1 cellular context compared by ENCODE assay signal in the genomic region with DNA sequence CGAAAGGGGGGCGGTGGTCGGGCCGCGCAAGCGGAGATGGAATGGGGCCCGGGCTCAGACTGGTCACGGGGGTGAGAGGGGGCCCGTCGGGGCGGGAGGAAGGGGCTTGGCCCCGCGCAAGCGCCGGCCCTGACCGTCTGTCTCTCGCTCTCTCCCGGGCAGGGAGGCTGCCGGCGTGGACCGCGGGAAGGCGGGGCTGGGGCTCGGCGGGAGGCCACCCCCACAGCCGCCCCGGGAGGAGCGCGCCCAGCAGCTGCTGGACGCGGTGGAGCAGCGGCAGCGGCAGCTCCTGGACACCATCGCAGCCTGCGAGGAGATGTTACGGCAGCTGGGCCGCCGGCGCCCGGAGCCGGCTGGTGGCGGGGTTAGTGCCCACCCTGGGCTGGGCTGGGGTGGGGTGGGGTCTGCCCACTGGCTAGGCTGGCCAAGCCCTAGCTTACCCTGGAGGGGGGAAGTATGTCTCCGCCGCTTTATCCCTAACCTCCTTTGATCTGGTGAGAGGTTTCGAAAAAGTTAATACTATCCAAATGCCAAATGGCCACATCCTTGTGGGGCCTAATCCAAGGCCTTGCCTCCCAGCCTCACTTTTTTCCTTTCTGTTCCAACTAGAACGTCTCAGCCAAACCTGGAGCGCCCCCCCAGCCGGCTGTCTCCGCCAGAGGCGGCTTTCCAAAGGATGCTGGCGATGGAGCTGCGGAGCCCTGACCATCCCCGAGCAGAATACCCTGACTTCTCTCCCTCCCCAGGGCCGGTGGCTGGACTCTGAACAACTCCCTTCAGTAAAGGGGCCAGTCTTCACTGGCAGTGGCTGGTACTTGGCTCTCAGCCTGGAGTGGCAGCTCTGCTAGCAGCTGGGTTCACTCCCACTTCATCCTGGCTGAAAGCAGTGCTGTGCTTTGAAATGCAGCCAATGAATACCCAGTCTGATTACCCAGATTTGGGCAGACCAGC.
TF ChIP-seq lines count a peak whose summit lies in the region.

No MANE protein-coding gene starts in this region.

TF ChIP-seq in K562, 482 proteins besides CTCF, POLR2A, EP300 and RAD21 (continued from another document):
- TF ChIP-seq, protein P1, sequence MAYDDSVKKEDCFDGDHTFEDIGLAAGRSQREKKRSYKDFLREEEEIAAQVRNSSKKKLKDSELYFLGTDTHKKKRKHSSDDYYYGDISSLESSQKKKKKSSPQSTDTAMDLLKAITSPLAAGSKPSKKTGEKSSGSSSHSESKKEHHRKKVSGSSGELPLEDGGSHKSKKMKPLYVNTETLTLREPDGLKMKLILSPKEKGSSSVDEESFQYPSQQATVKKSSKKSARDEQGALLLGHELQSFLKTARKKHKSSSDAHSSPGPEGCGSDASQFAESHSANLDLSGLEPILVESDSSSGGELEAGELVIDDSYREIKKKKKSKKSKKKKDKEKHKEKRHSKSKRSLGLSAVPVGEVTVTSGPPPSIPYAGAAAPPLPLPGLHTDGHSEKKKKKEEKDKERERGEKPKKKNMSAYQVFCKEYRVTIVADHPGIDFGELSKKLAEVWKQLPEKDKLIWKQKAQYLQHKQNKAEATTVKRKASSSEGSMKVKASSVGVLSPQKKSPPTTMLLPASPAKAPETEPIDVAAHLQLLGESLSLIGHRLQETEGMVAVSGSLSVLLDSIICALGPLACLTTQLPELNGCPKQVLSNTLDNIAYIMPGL (CRISPR knock-in tag; IDR thresholded peaks at IDR 0.05): no peak
- TF ChIP-seq TAF7 (tag; IDR thresholded peaks at IDR 0.05): no peak
- no peak for TF ChIP-seq TCFL5 (CRISPR knock-in tag; conservative IDR thresholded peaks at IDR 0.05)
- no peak for TF ChIP-seq NFYB (IDR thresholded peaks at IDR 0.05; ENCODE audit: extremely low read depth, insufficient read length)
- TF ChIP-seq, protein P2, sequence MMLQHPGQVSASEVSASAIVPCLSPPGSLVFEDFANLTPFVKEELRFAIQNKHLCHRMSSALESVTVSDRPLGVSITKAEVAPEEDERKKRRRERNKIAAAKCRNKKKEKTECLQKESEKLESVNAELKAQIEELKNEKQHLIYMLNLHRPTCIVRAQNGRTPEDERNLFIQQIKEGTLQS (IDR thresholded peaks at IDR 0.05): no peak
- TF ChIP-seq, protein P2 (CRISPR knock-in tag; conservative IDR thresholded peaks at IDR 0.05): no peak
- TF ChIP-seq, protein P3, sequence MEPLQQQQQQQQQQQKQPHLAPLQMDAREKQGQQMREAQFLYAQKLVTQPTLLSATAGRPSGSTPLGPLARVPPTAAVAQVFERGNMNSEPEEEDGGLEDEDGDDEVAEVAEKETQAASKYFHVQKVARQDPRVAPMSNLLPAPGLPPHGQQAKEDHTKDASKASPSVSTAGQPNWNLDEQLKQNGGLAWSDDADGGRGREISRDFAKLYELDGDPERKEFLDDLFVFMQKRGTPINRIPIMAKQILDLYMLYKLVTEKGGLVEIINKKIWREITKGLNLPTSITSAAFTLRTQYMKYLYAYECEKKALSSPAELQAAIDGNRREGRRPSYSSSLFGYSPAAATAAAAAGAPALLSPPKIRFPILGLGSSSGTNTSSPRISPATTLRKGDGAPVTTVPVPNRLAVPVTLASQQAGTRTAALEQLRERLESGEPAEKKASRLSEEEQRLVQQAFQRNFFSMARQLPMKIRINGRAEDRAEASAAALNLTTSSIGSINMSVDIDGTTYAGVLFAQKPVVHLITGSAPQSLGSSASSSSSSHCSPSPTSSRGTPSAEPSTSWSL (CRISPR knock-in tag; IDR thresholded peaks at IDR 0.05; ENCODE audit: borderline replicate concordance): no peak
- no peak for TF ChIP-seq HCFC1 (IDR thresholded peaks at IDR 0.05; ENCODE audit: low read depth, low read length)
- TF ChIP-seq ZNF232 (CRISPR knock-in tag; IDR thresholded peaks at IDR 0.05): no peak
- no peak for TF ChIP-seq ZNF444 (CRISPR knock-in tag; IDR thresholded peaks at IDR 0.05)
- TF ChIP-seq, protein P4, sequence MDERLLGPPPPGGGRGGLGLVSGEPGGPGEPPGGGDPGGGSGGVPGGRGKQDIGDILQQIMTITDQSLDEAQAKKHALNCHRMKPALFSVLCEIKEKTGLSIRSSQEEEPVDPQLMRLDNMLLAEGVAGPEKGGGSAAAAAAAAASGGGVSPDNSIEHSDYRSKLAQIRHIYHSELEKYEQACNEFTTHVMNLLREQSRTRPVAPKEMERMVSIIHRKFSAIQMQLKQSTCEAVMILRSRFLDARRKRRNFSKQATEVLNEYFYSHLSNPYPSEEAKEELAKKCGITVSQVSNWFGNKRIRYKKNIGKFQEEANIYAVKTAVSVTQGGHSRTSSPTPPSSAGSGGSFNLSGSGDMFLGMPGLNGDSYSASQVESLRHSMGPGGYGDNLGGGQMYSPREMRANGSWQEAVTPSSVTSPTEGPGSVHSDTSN (CRISPR knock-in tag; IDR thresholded peaks at IDR 0.05; ENCODE audit: low read depth): no peak
- TF ChIP-seq, protein P4 (tag; conservative IDR thresholded peaks at IDR 0.05; ENCODE audit: low read depth): no peak
